ENCODE assay signal across 8 cellular contexts in the genomic region with DNA sequence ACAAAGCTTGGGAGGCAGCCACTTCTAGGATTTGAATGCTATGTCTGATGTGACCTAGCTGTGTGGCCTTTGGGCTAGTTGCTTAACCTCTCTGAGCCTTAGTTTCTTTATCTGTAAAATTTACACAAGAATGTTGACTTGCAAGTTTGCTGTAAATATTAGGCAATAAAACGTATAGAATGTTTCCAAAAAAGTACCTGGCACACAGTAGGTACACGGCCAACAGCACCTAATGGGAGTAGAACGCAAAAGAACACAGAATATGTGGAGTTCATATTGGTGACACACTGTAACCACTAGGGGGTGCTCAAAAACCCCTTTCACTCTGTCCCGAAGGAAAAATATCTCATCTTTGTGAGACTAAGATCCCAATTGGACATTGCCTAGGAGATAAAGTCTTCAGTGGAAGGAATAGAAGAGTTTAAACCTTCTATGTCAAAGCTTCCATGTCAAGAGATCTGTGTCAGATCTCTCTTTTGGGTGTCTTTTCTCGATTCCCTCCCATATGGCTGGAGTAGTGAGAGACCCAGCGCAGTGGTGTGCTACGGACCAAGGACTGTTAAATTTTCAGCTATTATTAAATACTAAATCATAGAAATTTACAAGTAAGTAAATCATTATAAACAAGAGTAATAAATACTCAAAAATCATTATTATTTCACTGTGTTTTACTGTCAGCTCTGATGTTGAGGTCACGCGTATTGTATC.
DNase-seq lines count a peak whose midpoint lies in the region; ATAC-seq and TF ChIP-seq lines count a peak whose summit lies in the region.

No MANE protein-coding gene starts in this region.

- H3K14ac ChIP-seq in mesenchymal stem cell (ENCODE audit: low read length in 2 of 2), result no peak overlapping the region

- DNase-seq in A673 (ENCODE audit: low spot score), result peak; percentile 53
- peak; percentile 79 for DNase-seq in GM03348 (ENCODE audit: low spot score)
- DNase-seq in brain microvascular endothelial cell, result no peak
- peak; percentile 49 for DNase-seq in mesenchymal stem cell
- no peak for DNase-seq in NK-92 treated with Interleukin-12 subunit alpha and Interleukin-12 subunit beta, amount 100 ng/mL, for 24 hours (lab: John Stamatoyannopoulos, UW)
- no peak for DNase-seq in COR-L47 (lab: John Stamatoyannopoulos, UW)

- H4K91ac ChIP-seq in mesenchymal stem cell (ENCODE audit: low read length), result no peak overlapping the region

- H3K27ac ChIP-seq in A673 (ENCODE audit: low read depth, low read length, poor library complexity, severe bottlenecking) (no peak overlapping the region), KMS-11 (no peak overlapping the region), brain microvascular endothelial cell (no peak overlapping the region), mesenchymal stem cell (ENCODE audit: low read length, poor library complexity, severe bottlenecking) (no peak overlapping the region)

- H3K4me1 ChIP-seq in A673 (ENCODE audit: insufficient read depth, low read length, poor library complexity, severe bottlenecking), result no peaks in the 10 kb centered on the region
- H3K4me1 ChIP-seq in KMS-11 (ENCODE audit: low read depth, poor library complexity, severe bottlenecking), result no peaks in the 10 kb centered on the region
- no peaks in the 10 kb centered on the region for H3K4me1 ChIP-seq in mesenchymal stem cell (ENCODE audit: control insufficient read depth, insufficient read depth, low read depth, low read length)

- H3K4ac ChIP-seq in mesenchymal stem cell (ENCODE audit: low read depth in 1 of 2, low read length in 2 of 2), result no peak overlapping the region

- 65% methylated on average over 5 of the region's 9 CpGs for WGBS in mesenchymal stem cell

- H3K23ac ChIP-seq in mesenchymal stem cell (ENCODE audit: low read length in 2 of 2), result no peak overlapping the region

- POLR2A ChIA-PET in A673 (lab: Charles Lee; ENCODE audit: low non-redundant PET), result no interaction called here

- peak; percentile 82 for TF ChIP-seq CTCF in A673 (conservative IDR thresholded peaks at IDR 0.05; ENCODE audit: low read depth, low read length)
- peak; percentile 62 for TF ChIP-seq CTCF in KMS-11 (conservative IDR thresholded peaks at IDR 0.05; ENCODE audit: low read depth, low read length)
- peak; percentile 72 for TF ChIP-seq CTCF in brain microvascular endothelial cell (IDR thresholded peaks at IDR 0.05; ENCODE audit: low read depth, low read length, missing control alignments)

- H3K4me3 ChIP-seq in A673 (ENCODE audit: low read depth, low read length, poor library complexity, severe bottlenecking) (no peak overlapping the region), KMS-11 (IDR thresholded peaks at IDR 0.05; ENCODE audit: insufficient read depth, low read depth, low read length) (no peak overlapping the region), brain microvascular endothelial cell (ENCODE audit: low read depth, low read length) (no peak overlapping the region), mesenchymal stem cell (ENCODE audit: insufficient read depth in 1 of 2, low read depth in 1 of 2, low read length in 2 of 2) (no peak overlapping the region)

- H3K9ac ChIP-seq in KMS-11 (no peak overlapping the region), mesenchymal stem cell (ENCODE audit: low read length) (no peak overlapping the region)

- no peak overlapping the region for H2BK5ac ChIP-seq in mesenchymal stem cell (ENCODE audit: low read depth, low read length, poor library complexity, severe bottlenecking)

- H4K20me1 ChIP-seq in KMS-11 (ENCODE audit: insufficient read depth), result no peaks in the 10 kb centered on the region

- no peak overlapping the region for H3K18ac ChIP-seq in mesenchymal stem cell (ENCODE audit: low read depth in 1 of 2, low read length in 2 of 2)

- H2BK120ac ChIP-seq in mesenchymal stem cell (ENCODE audit: low read depth, low read length), result no peak overlapping the region

- no TSS peak for BruUV-seq in A673 (replicated peaks; lab: Mats Ljungman, UMichigan)

- H2BK12ac ChIP-seq in mesenchymal stem cell (ENCODE audit: low read length in 2 of 2), result no peak overlapping the region

- peaks cover 9% of the 10 kb centered on the region for H3K27me3 ChIP-seq in A673 (replicated peaks; ENCODE audit: insufficient read depth, low read depth, low read length, poor library complexity)
- no peaks in the 10 kb centered on the region for H3K27me3 ChIP-seq in KMS-11 (ENCODE audit: insufficient read depth, low read depth)
- no peaks in the 10 kb centered on the region for H3K27me3 ChIP-seq in brain microvascular endothelial cell (replicated peaks)
- peaks cover 36 to 46% of the 10 kb centered on the region in 2 experiments for H3K27me3 ChIP-seq in mesenchymal stem cell (ENCODE audit: control insufficient read depth in 1 of 2, insufficient read depth in 1 of 2, low read length in 2 of 2)

- no peaks in the 10 kb centered on the region for H3K79me1 ChIP-seq in mesenchymal stem cell (replicated peaks; ENCODE audit: low read length, poor library complexity, severe bottlenecking)

- CTCF ChIA-PET in A673 (lab: Charles Lee), result interaction anchor here (0.5 kb wide), 1 partner anchor 274 kb away, joined by 3 read pairs; no protein-coding TSS in a partner anchor

- no peak overlapping the region for H3K4me2 ChIP-seq in KMS-11
- no peak overlapping the region for H3K4me2 ChIP-seq in mesenchymal stem cell (ENCODE audit: low read length, poor library complexity, severe bottlenecking)

- ATAC-seq in HG03159 (IDR thresholded peaks at IDR 0.05; ENCODE audit: unreplicated experiment), result no peak

- intact Hi-C loops in A673 (cut with micrococcal nuclease; ENCODE audit: unreplicated experiment), result loop anchor here (5.0 kb wide), 1 partner anchor 275 kb away; the partner anchor contains the start of gene ZNF462

- in situ Hi-C loops in brain microvascular endothelial cell (cut with HindIII; ENCODE audit: low pct_ligation_motif_present, low sequenced_read_pairs), result no loop called here

- no peak overlapping the region for H4K8ac ChIP-seq in mesenchymal stem cell (ENCODE audit: low read length)

- H2AFZ ChIP-seq in KMS-11 (ENCODE audit: low read depth) (no peak overlapping the region), mesenchymal stem cell (ENCODE audit: low read depth, low read length) (no peak overlapping the region)

- H2AK5ac ChIP-seq in mesenchymal stem cell (ENCODE audit: low read length, severe bottlenecking), result no peak overlapping the region

- no peaks in the 10 kb centered on the region for H3K79me2 ChIP-seq in KMS-11 (ENCODE audit: insufficient read depth, low read depth)

- no peak overlapping the region for H2BK15ac ChIP-seq in mesenchymal stem cell (ENCODE audit: low read depth, poor library complexity, severe bottlenecking)

- no peaks in the 10 kb centered on the region for H3K36me3 ChIP-seq in A673 (ENCODE audit: insufficient read depth, low read length, poor library complexity, severe bottlenecking)
- no peaks in the 10 kb centered on the region for H3K36me3 ChIP-seq in KMS-11 (ENCODE audit: insufficient read depth)
- no peaks in the 10 kb centered on the region for H3K36me3 ChIP-seq in brain microvascular endothelial cell (replicated peaks)
- H3K36me3 ChIP-seq in mesenchymal stem cell (ENCODE audit: control insufficient read depth in 1 of 2, insufficient read depth in 2 of 2, low read depth in 1 of 2, low read length in 2 of 2), result no peaks in the 10 kb centered on the region

- H3K9me3 ChIP-seq in A673 (ENCODE audit: low read depth, low read length, poor library complexity, severe bottlenecking), result no peaks in the 10 kb centered on the region
- no peaks in the 10 kb centered on the region for H3K9me3 ChIP-seq in mesenchymal stem cell (ENCODE audit: control insufficient read depth, low read length)

Comparison
In these comparisons a context has a peak if more than half of its experiments do, and no peak if none do; other contexts are left out.
1. DNase-seq: peak in A673 (single experiment), GM03348 (single experiment) and mesenchymal stem cell (single experiment); none in brain microvascular endothelial cell (single experiment), NK-92 treated with Interleukin-12 subunit alpha and Interleukin-12 subunit beta, amount 100 ng/mL, for 24 hours (single experiment) and COR-L47 (single experiment).
2. Peak in every context shown above with its lines, with median percentiles within 50 percentile points of each other: CTCF ChIP-seq.